Comparison of ENCODE assay signal across 14 cellular contexts in the genomic region with DNA sequence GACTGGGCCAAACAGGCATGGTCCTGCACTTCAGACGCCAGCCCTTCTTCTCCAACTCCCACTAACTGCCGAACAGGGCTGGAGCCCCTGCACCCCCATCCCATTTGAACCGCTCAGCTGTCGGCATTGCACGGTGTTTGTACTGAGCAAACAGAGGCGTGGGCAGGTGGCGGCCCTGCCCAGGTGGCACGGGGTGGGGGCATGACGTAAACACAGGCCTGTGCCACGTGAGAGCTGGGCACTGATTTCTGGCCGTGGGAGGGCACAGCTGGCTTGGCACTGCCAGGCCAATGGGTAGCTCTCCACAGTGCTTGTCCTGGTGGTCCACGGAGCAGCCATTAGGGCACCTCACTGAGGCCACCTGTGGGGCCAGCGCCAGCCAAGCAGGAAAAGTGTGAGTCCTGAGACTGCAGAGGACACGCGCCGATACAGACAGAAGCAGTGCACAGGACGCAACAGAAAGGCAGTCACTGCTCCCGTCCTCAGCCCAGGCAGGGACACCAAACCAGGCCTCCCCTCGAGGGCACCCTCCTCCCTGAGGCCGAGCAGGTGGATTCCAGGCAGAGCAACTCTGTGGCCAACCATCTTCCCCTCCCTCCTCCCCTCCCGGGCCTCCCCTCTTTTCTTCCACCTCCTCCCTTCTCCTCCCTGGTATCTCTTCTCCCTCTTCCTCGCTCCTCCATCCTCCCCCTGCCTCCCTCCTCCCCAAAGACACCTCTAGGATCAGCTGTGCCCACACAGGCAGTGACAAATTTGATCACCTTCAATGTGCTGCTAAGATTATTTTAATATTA.
DNase-seq lines count a peak whose midpoint lies in the region; ATAC-seq and TF ChIP-seq lines count a peak whose summit lies in the region.
"Had no signal": no experiment of that assay in that cellular context is flagged by ENCODE, and none has a peak within 500 bp of the region (broad histone marks: within the 10 kb centered on the region; RNA-seq: fewer than 3 reads in every experiment).

No MANE protein-coding gene starts in this region.

- H3K27me3 ChIP-seq in testis = no peaks in the 10 kb centered on the region
- H3K27me3 ChIP-seq in effector memory CD4-positive, alpha-beta T cell (replicated peaks; ENCODE audit: control insufficient read depth, insufficient read depth, low read length, poor library complexity, severe bottlenecking) = no peaks in the 10 kb centered on the region

- no peaks in the 10 kb centered on the region for H3K9me3 ChIP-seq in testis
- no peaks in the 10 kb centered on the region for H3K9me3 ChIP-seq in effector memory CD4-positive, alpha-beta T cell (ENCODE audit: control insufficient read depth, low read length)

- DNase-seq in HT-29 (ENCODE audit: low spot score) = peak; percentile 47
- no peak for DNase-seq in activated B cell treated with CpG ODN at 0.5 μM for 24 hours
- DNase-seq in naive B cell = peak; percentile 54
- DNase-seq in GM19238 (ENCODE audit: insufficient read length, low spot score) = no peak
- DNase-seq in testis = no peak
- no peak for DNase-seq in MV-4-11 (lab: John Stamatoyannopoulos, UW)
- DNase-seq in effector memory CD4-positive, alpha-beta T cell = no peak
- DNase-seq: activated CD8-positive, alpha-beta memory T cell treated with anti-CD3 and anti-CD28 coated beads, Interleukin-2, amount 50 U/mL, for 48 hours; activated naive CD8-positive, alpha-beta T cell treated with anti-CD3 and anti-CD28 coated beads, Interleukin-2, amount 50 U/mL, for 24 hours; AML-193; NCI-H1436 treated with DMSO at 0.1 percent for 48 hours; stimulated activated CD4-positive, alpha-beta T cell treated with anti-CD3 and anti-CD28 coated beads, Interleukin-2, amount 100 ng/mL, for 48 hours had no signal

- intact Hi-C loops in activated B cell treated with CpG ODN at 0.5 μM for 24 hours (cut with micrococcal nuclease) (no loop called here), testis (cut with DNase I; ENCODE audit: low total_unique reads) (no loop called here)

- ATAC-seq in activated B cell treated with CpG ODN at 0.5 μM for 24 hours (ENCODE audit: low read depth) (no peak), naive B cell (ENCODE audit: low read depth in 2 of 2) (peak; percentile 11 to 24)
- ATAC-seq: activated naive CD8-positive, alpha-beta T cell treated with anti-CD3 and anti-CD28 coated beads, Interleukin-2, amount 50 U/mL, for 24 hours had no signal

- H3K4me1 ChIP-seq in testis = peaks cover 12% of the 10 kb centered on the region
- peaks cover 31% of the 10 kb centered on the region for H3K4me1 ChIP-seq in effector memory CD4-positive, alpha-beta T cell (ENCODE audit: control insufficient read depth, insufficient read depth, low read length, poor library complexity, severe bottlenecking)
- H3K4me1 ChIP-seq: parathyroid adenoma had no signal

- H3K27me3 Mint-ChIP-seq in activated B cell treated with CpG ODN at 0.5 μM for 24 hours (no peaks in the 10 kb centered on the region), naive B cell (no peaks in the 10 kb centered on the region)

- H3K4me3 ChIP-seq in testis = no peak overlapping the region
- no peak overlapping the region for H3K4me3 ChIP-seq in effector memory CD4-positive, alpha-beta T cell (ENCODE audit: insufficient read depth, low read depth, low read length, poor library complexity, severe bottlenecking)

- H3K4me3 Mint-ChIP-seq in activated B cell treated with CpG ODN at 0.5 μM for 24 hours (no peak overlapping the region), naive B cell (peak overlapping the region in 7 of 8 donors; percentile 35 to 80 (median 63))
- H3K4me3 Mint-ChIP-seq: activated naive CD8-positive, alpha-beta T cell treated with anti-CD3 and anti-CD28 coated beads, Interleukin-2, amount 50 U/mL, for 24 hours had no signal

- no peak for TF ChIP-seq POLR2A in testis (IDR thresholded peaks at IDR 0.05)

- TF ChIP-seq CTCF in C4-2B (conservative IDR thresholded peaks at IDR 0.05) (no peak), activated B cell treated with CpG ODN at 0.5 μM for 24 hours (IDR thresholded peaks at IDR 0.05) (no peak), testis (IDR thresholded peaks at IDR 0.05) (no peak)

- H3K36me3 Mint-ChIP-seq in activated B cell treated with CpG ODN at 0.5 μM for 24 hours (ENCODE audit: low read depth) = peaks cover 33% of the 10 kb centered on the region
- peaks cover 9 to 26% of the 10 kb centered on the region in 2 donors for H3K36me3 Mint-ChIP-seq in naive B cell

- H3K27ac Mint-ChIP-seq in activated B cell treated with CpG ODN at 0.5 μM for 24 hours = peak overlapping the region; percentile 27
- H3K27ac Mint-ChIP-seq in naive B cell = peak overlapping the region; percentile 90 to 99 (median 96)
- H3K27ac Mint-ChIP-seq: activated naive CD8-positive, alpha-beta T cell treated with anti-CD3 and anti-CD28 coated beads, Interleukin-2, amount 50 U/mL, for 24 hours had no signal

- peak overlapping the region; percentile 16; the same call in 1 of the 2 replicates for H3K27ac ChIP-seq in C4-2B
- no peak overlapping the region for H3K27ac ChIP-seq in testis
- H3K27ac ChIP-seq in effector memory CD4-positive, alpha-beta T cell (ENCODE audit: insufficient read depth, low read length, poor library complexity, severe bottlenecking) = no peak overlapping the region
- H3K27ac ChIP-seq: parathyroid adenoma had no signal

- 90% methylated on average over 11 to 22 of the region's 22 CpGs for WGBS in testis, 2 donors

- H3K36me3 ChIP-seq in testis (ENCODE audit: low read depth, missing control alignments) = no peaks in the 10 kb centered on the region
- peaks cover 24% of the 10 kb centered on the region for H3K36me3 ChIP-seq in effector memory CD4-positive, alpha-beta T cell (ENCODE audit: control insufficient read depth, insufficient read depth, low read length)

- H3K9me3 Mint-ChIP-seq in activated B cell treated with CpG ODN at 0.5 μM for 24 hours (no peaks in the 10 kb centered on the region), naive B cell (no peaks in the 10 kb centered on the region)
- H3K9me3 Mint-ChIP-seq: activated naive CD8-positive, alpha-beta T cell treated with anti-CD3 and anti-CD28 coated beads, Interleukin-2, amount 50 U/mL, for 24 hours had no signal

- CTCF ChIA-PET in activated B cell treated with CpG ODN at 0.5 μM for 24 hours (lab: Charles Lee) = no interaction called here

- POLR2A ChIA-PET in activated B cell treated with CpG ODN at 0.5 μM for 24 hours (lab: Charles Lee) = no interaction called here

- H3K4me1 Mint-ChIP-seq in activated B cell treated with CpG ODN at 0.5 μM for 24 hours (peaks cover 50% of the 10 kb centered on the region), naive B cell (peaks cover 58 to 67% (median 63%) of the 10 kb centered on the region in 3 donors)

Comparison
In these comparisons a context has a peak if more than half of its experiments do, and no peak if none do; other contexts are left out.
1. DNase-seq: peak in HT-29 (single experiment) and naive B cell (single experiment); none in activated B cell treated with CpG ODN at 0.5 μM for 24 hours (single experiment), GM19238 (single experiment), testis (single experiment), MV-4-11 (single experiment) and effector memory CD4-positive, alpha-beta T cell (0 of 3).